In the genomic region with DNA sequence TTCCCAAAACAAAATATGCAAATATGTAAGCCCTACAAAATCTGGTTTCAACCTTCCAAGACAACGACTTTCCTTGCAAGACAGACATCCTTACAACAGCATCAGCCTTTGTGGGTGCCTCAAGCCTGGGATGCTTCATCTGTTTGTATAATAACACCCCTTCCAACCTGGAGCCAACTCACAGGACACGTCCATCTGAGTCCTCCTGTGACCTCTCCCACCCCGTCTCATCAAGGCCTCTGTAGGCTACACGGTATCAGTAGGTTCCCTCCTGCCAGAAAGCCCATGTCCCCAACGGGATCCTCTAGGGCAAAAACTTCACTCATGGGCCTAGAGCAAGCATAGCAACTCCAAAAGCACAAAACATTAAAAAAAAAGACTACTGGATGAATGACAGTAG, we compare ENCODE assay signal across 19 cellular contexts.
DNase-seq lines count a peak whose midpoint lies in the region; ATAC-seq and TF ChIP-seq lines count a peak whose summit lies in the region.
"Had no signal": no experiment of that assay in that cellular context is flagged by ENCODE, and none has a peak within 500 bp of the region (broad histone marks: within the 10 kb centered on the region; RNA-seq: fewer than 3 reads in every experiment).

No MANE protein-coding gene starts in this region.

- no peak for ATAC-seq in GM19463 (IDR thresholded peaks at IDR 0.05; ENCODE audit: unreplicated experiment)

- no peaks in the 10 kb centered on the region for H3K27me3 ChIP-seq in ovary
- H3K27me3 ChIP-seq in uterus, result no peaks in the 10 kb centered on the region
- H3K27me3 ChIP-seq: BLaER1, Peyer's patch, SJSA1 had no signal

- CTCF ChIA-PET in RWPE1 (lab: Yijun Ruan, JAX), result interaction anchor here (0.6 to 0.8 kb wide), 2 partner anchors 27 to 996 kb away, joined by 4 read pairs; no protein-coding TSS in a partner anchor
- CTCF ChIA-PET in activated naive CD4-positive, alpha-beta T cell treated with anti-CD3 and anti-CD28 coated beads for 36 hours (lab: Charles Lee), result no interaction called here

- intact Hi-C loops in ovary (cut with DNase I) (loop anchor here in 1 of 4 donors (10.0 kb wide), 1 partner anchor 84 kb away; no protein-coding TSS in a partner anchor), uterus (cut with DNase I; ENCODE audit: low total_unique reads) (no loop called here)
- intact Hi-C loops in activated naive CD4-positive, alpha-beta T cell treated with anti-CD3 and anti-CD28 coated beads for 36 hours (cut with micrococcal nuclease), result no loop called here

- no peak overlapping the region for H3K27ac Mint-ChIP-seq in activated naive CD4-positive, alpha-beta T cell treated with anti-CD3 and anti-CD28 coated beads for 36 hours
- H3K27ac Mint-ChIP-seq: CD4-positive, alpha-beta T cell had no signal

- no peak for TF ChIP-seq EP300 in ovary (IDR thresholded peaks at IDR 0.05)

- H3K4me1 ChIP-seq in ovary (ENCODE audit: insufficient read depth), result peaks cover 31% of the 10 kb centered on the region
- H3K4me1 ChIP-seq in uterus, result peaks cover 13 to 17% of the 10 kb centered on the region in 2 donors

- TF ChIP-seq CTCF in RWPE1 (conservative IDR thresholded peaks at IDR 0.05; ENCODE audit: low read depth), result no peak
- TF ChIP-seq CTCF in ovary (IDR thresholded peaks at IDR 0.05), result no peak
- no peak for TF ChIP-seq CTCF in uterus (IDR thresholded peaks at IDR 0.05)

- WGBS in ovary, 3 donors, result 66 to 77% (median 67%) methylated on average over 5 of the region's 5 CpGs

- H3K4me3 Mint-ChIP-seq in activated naive CD4-positive, alpha-beta T cell treated with anti-CD3 and anti-CD28 coated beads for 36 hours, result no peak overlapping the region
- H3K4me3 Mint-ChIP-seq: CD4-positive, alpha-beta T cell had no signal

- TF ChIP-seq POLR2A in ovary (IDR thresholded peaks at IDR 0.05), result no peak
- TF ChIP-seq POLR2A in uterus (IDR thresholded peaks at IDR 0.05), result no peak

- H3K9me3 ChIP-seq in ovary (no peaks in the 10 kb centered on the region), uterus (no peaks in the 10 kb centered on the region)
- H3K9me3 ChIP-seq: BLaER1, Peyer's patch, SJSA1 had no signal

- no peaks in the 10 kb centered on the region for H3K36me3 Mint-ChIP-seq in activated naive CD4-positive, alpha-beta T cell treated with anti-CD3 and anti-CD28 coated beads for 36 hours (ENCODE audit: low read depth)

- DNase-seq in RWPE1 (ENCODE audit: low spot score), result no peak
- DNase-seq in islet precursor cell, result peak; percentile 29
- DNase-seq in ovary, result peak in 3 of 5 donors; percentile 3 to 12 (median 12)
- peak in 1 of 2 donors; percentile 9 for DNase-seq in uterus
- no peak for DNase-seq in activated T-cell treated with anti-CD3 and anti-CD28 coated beads, Interleukin-2, amount 50 U/mL, for 1 hour
- no peak for DNase-seq in activated naive CD4-positive, alpha-beta T cell treated with anti-CD3 and anti-CD28 coated beads for 36 hours
- DNase-seq: ACHN; CD4-positive, alpha-beta T cell; DND-41; Karpas-422; MV-4-11; NCI-H1105 treated with DMSO at 0.1 percent for 48 hours; NCI-H2029 treated with DMSO at 0.1 percent for 48 hours; NCI-H524; NCI-H774 had no signal

- H3K27ac ChIP-seq in RWPE1, result peak overlapping the region; percentile 9
- peak overlapping the region; percentile 25 to 75 for H3K27ac ChIP-seq in ovary
- peak overlapping the region; percentile 82 to 87 for H3K27ac ChIP-seq in uterus
- H3K27ac ChIP-seq: BLaER1, SJSA1 had no signal

- H3K4me3 ChIP-seq in ovary (no peak overlapping the region), uterus (no peak overlapping the region)
- H3K4me3 ChIP-seq: BLaER1, Peyer's patch, SJSA1 had no signal

- peaks cover 1% of the 10 kb centered on the region for H3K4me1 Mint-ChIP-seq in activated naive CD4-positive, alpha-beta T cell treated with anti-CD3 and anti-CD28 coated beads for 36 hours (ENCODE audit: low read depth)

- no peaks in the 10 kb centered on the region for H3K9me3 Mint-ChIP-seq in activated naive CD4-positive, alpha-beta T cell treated with anti-CD3 and anti-CD28 coated beads for 36 hours
- H3K9me3 Mint-ChIP-seq: CD4-positive, alpha-beta T cell had no signal

- no peaks in the 10 kb centered on the region for H3K27me3 Mint-ChIP-seq in activated naive CD4-positive, alpha-beta T cell treated with anti-CD3 and anti-CD28 coated beads for 36 hours (ENCODE audit: low read depth)
- H3K27me3 Mint-ChIP-seq: CD4-positive, alpha-beta T cell had no signal

- H3K36me3 ChIP-seq in ovary (no peaks in the 10 kb centered on the region), uterus (no peaks in the 10 kb centered on the region)

- POLR2A ChIA-PET in RWPE1 (lab: Yijun Ruan, JAX; ENCODE audit: low non-redundant PET), result no interaction called here

Comparison
In these comparisons a context has a peak if more than half of its experiments do, and no peak if none do; other contexts are left out.
1. DNase-seq: peak in islet precursor cell (single experiment) and ovary (3 of 5); none in RWPE1 (single experiment), activated T-cell treated with anti-CD3 and anti-CD28 coated beads, Interleukin-2, amount 50 U/mL, for 1 hour (single experiment) and activated naive CD4-positive, alpha-beta T cell treated with anti-CD3 and anti-CD28 coated beads for 36 hours (single experiment).
2. H3K27ac ChIP-seq: peak in every context shown above with its lines; median percentile 84 in uterus; 50 in ovary; 9 in RWPE1.